In the genomic region with DNA sequence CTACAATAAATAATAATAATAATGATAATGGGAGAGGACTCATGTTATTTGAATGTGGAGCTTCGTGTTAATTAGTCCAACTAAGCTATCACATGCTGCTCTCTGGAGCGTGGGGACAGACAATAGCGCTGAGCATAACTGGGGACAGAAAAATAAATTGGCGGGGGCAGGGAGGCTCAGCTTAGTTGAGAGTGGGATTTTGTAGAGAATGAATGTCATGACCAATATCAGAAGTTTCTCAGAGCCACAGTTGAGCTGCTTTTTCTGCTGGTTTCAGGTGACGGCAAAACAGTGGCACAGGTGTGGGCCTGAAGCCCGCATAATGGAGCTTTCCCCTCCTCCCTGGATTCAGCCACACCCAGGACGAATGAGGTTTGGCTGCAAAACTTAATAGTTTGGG, we compare ENCODE assay signal across 11 cellular contexts.
DNase-seq lines count a peak whose midpoint lies in the region; ATAC-seq and TF ChIP-seq lines count a peak whose summit lies in the region.
"Had no signal": no experiment of that assay in that cellular context is flagged by ENCODE, and none has a peak within 500 bp of the region (broad histone marks: within the 10 kb centered on the region; RNA-seq: fewer than 3 reads in every experiment).

No MANE protein-coding gene starts in this region.

- H3K79me2 ChIP-seq in SU-DHL-6 (ENCODE audit: insufficient read depth, low read length) = peaks cover 23% of the 10 kb centered on the region

- peak overlapping the region in 5 of 7 donors; percentile 72 to 94 (median 88) for H3K27ac Mint-ChIP-seq in CD4-positive, alpha-beta memory T cell

- ATAC-seq in GM19035 (IDR thresholded peaks at IDR 0.05; ENCODE audit: unreplicated experiment) = peak; percentile 65
- peak; percentile 71 for ATAC-seq in HG02885 (IDR thresholded peaks at IDR 0.05; ENCODE audit: poor library complexity, unreplicated experiment)
- ATAC-seq in upper lobe of right lung = no peak
- ATAC-seq in GM19452 (IDR thresholded peaks at IDR 0.05; ENCODE audit: unreplicated experiment) = no peak

- TF ChIP-seq CTCF in SU-DHL-6 (IDR thresholded peaks at IDR 0.05; ENCODE audit: insufficient read depth, low read length, poor library complexity, severe bottlenecking) (no peak), upper lobe of right lung (IDR thresholded peaks at IDR 0.05) (no peak)

- H3K4me2 ChIP-seq in SU-DHL-6 (ENCODE audit: low read depth, low read length, poor library complexity, severe bottlenecking) = peak overlapping the region; percentile 98

- H3K36me3 ChIP-seq in CD4-positive, alpha-beta memory T cell (ENCODE audit: insufficient read depth, low read length) = no peaks in the 10 kb centered on the region
- no peaks in the 10 kb centered on the region for H3K36me3 ChIP-seq in SU-DHL-6 (ENCODE audit: low read length)
- no peaks in the 10 kb centered on the region for H3K36me3 ChIP-seq in upper lobe of right lung
- H3K36me3 ChIP-seq: prostate gland had no signal

- POLR2A ChIA-PET in CD4-positive, alpha-beta memory T cell (lab: Charles Lee; ENCODE audit: partially characterized antibody) = interaction anchor here (0.8 to 2.2 kb wide), 4 partner anchors 8 to 680 kb away, joined by 3 to 16 read pairs (median 6); no protein-coding TSS in a partner anchor

- no peaks in the 10 kb centered on the region for H3K27me3 Mint-ChIP-seq in CD4-positive, alpha-beta memory T cell

- no peak overlapping the region for H3K27ac ChIP-seq in CD4-positive, alpha-beta memory T cell (ENCODE audit: low read depth, low read length)
- H3K27ac ChIP-seq in SU-DHL-6 (ENCODE audit: low read depth, low read length) = peak overlapping the region; percentile 99
- no peak overlapping the region for H3K27ac ChIP-seq in upper lobe of right lung
- H3K27ac ChIP-seq: prostate gland had no signal

- H3K4me3 ChIP-seq in CD4-positive, alpha-beta memory T cell (ENCODE audit: low read length in 2 of 2) = no peak overlapping the region
- H3K4me3 ChIP-seq in SU-DHL-6 (ENCODE audit: insufficient read depth, low read length, poor library complexity, severe bottlenecking) = peak overlapping the region; percentile 19
- no peak overlapping the region for H3K4me3 ChIP-seq in upper lobe of right lung
- H3K4me3 ChIP-seq: prostate gland had no signal

- peaks cover 63% of the 10 kb centered on the region for H3K4me1 ChIP-seq in CD4-positive, alpha-beta memory T cell (ENCODE audit: insufficient read depth, low read length)
- H3K4me1 ChIP-seq in upper lobe of right lung = peaks cover 7% of the 10 kb centered on the region
- H3K4me1 ChIP-seq: prostate gland had no signal

- DNase-seq in CD4-positive, alpha-beta memory T cell = no peak
- DNase-seq in MV-4-11 (lab: John Stamatoyannopoulos, UW) (no peak), upper lobe of right lung (no peak), middle frontal gyrus (ENCODE audit: extremely low spot score, low spot score) (no peak)
- DNase-seq: kidney, NCI-H1694 had no signal

- no peaks in the 10 kb centered on the region for H3K9me2 ChIP-seq in SU-DHL-6 (replicated peaks; ENCODE audit: insufficient read depth, low read length)

- CTCF ChIA-PET in CD4-positive, alpha-beta memory T cell (lab: Charles Lee; ENCODE audit: partially characterized antibody) = interaction anchor here (2.0 kb wide), 1 partner anchor 197 kb away, joined by 6 read pairs; no protein-coding TSS in a partner anchor

- intact Hi-C loops in CD4-positive, alpha-beta memory T cell (cut with micrococcal nuclease) = loop anchor here (5.0 kb wide), 1 partner anchor 159 kb away; no protein-coding TSS in a partner anchor
- intact Hi-C loops in upper lobe of right lung (cut with DNase I) = no loop called here

- H4K20me1 ChIP-seq in SU-DHL-6 (ENCODE audit: low read depth, low read length) = no peaks in the 10 kb centered on the region

- H3K4me3 Mint-ChIP-seq in CD4-positive, alpha-beta memory T cell = peak overlapping the region in 6 of 8 donors; percentile 11 to 75 (median 50)

- peaks cover 11 to 16% of the 10 kb centered on the region in 2 donors for H3K36me3 Mint-ChIP-seq in CD4-positive, alpha-beta memory T cell

- no peaks in the 10 kb centered on the region for H3K27me3 ChIP-seq in CD4-positive, alpha-beta memory T cell (ENCODE audit: insufficient read depth, low read length)
- H3K27me3 ChIP-seq in SU-DHL-6 (ENCODE audit: low read length) (no peaks in the 10 kb centered on the region), upper lobe of right lung (no peaks in the 10 kb centered on the region)

- H3K9me3 ChIP-seq in CD4-positive, alpha-beta memory T cell (ENCODE audit: control insufficient read depth in 1 of 2, low read length in 2 of 2) = no peaks in the 10 kb centered on the region
- H3K9me3 ChIP-seq in SU-DHL-6 (ENCODE audit: insufficient read depth, low read length) (no peaks in the 10 kb centered on the region), upper lobe of right lung (no peaks in the 10 kb centered on the region)
- H3K9me3 ChIP-seq: prostate gland had no signal

- peaks cover 65% of the 10 kb centered on the region for H3F3A ChIP-seq in SU-DHL-6 (ENCODE audit: insufficient read depth)

- H3K9ac ChIP-seq in SU-DHL-6 (ENCODE audit: low read length) = peak overlapping the region; percentile 57

- no peak overlapping the region for H2AFZ ChIP-seq in SU-DHL-6 (ENCODE audit: low read depth, low read length, severe bottlenecking)

- peaks cover 5 to 30% (median 17%) of the 10 kb centered on the region in 8 donors for H3K9me3 Mint-ChIP-seq in CD4-positive, alpha-beta memory T cell

- peaks cover 54 to 89% (median 73%) of the 10 kb centered on the region in 4 donors for H3K4me1 Mint-ChIP-seq in CD4-positive, alpha-beta memory T cell

Comparison
In these comparisons a context has a peak if more than half of its experiments do, and no peak if none do; other contexts are left out.
1. ATAC-seq: peak in GM19035 (single experiment) and HG02885 (single experiment); none in upper lobe of right lung (single experiment) and GM19452 (single experiment).